ENCODE assay signal across 8 cellular contexts in the genomic region with DNA sequence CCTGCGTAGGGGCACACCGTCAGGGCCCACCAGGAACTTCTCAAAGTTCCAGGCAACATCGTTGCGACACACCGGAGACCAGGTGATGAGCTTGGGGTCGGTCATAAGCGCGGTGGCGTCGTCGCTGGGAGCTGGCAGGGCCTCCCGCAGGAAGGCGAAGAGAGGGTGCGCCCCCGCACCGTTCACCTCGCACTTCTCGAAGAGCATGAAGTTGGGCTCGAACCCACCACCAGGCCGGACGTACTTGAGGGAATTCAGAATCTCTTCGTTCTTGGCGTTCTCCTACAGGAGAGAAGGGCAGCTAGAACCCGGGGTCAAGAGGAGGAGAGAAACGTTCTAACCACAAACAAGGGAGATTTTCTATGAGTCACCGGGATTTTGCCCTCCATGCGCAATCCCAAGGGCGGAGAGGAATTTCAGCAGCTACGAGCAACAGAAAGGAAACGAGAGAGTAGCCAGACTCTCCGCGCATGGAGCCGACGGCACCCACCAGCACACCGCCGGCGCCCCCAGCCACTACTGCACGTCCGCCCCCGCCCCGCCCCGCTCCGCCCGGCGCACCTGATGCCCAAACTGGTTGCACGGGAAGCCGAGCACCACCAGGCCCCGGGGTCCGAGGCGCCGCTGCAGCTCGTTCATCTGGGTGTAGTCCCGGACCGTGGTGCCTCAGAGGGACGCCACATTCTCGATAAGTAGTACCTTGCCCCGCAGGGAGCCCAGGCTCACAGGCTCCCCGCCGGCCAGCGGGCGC. TPM values are rescaled to one million over a fixed set of nuclear protein-coding genes. Genes with fewer than 3 reads are reported as not detected.
DNase-seq lines count a peak whose midpoint lies in the region; ATAC-seq, FAIRE-seq and TF ChIP-seq lines count a peak whose summit lies in the region.

No MANE protein-coding gene starts in this region.

- CTCF ChIA-PET in HEK293T (lab: Yijun Ruan, JAX) = interaction anchor here (0.8 kb wide), 1 partner anchor 18 kb away, joined by 5 read pairs; the partner anchor contains the start of gene USP4

- no peak for FAIRE-seq in urothelium cell line (lab: Jason Lieb, UNC)

- no peaks in the 10 kb centered on the region for H3K27me3 ChIP-seq in foreskin keratinocyte

- DNase-seq in EH (ENCODE audit: low read depth) = peak; percentile 95
- peak; percentile 29 for DNase-seq in HEK293T (ENCODE audit: extremely low spot score)
- peak; percentile 19 for DNase-seq in OCI-M1 (lab: John Stamatoyannopoulos, UW)
- DNase-seq in activated gamma-delta T cell treated with anti-CD3 and anti-CD28 coated beads, Interleukin-2, amount 50 U/mL, for 16 hours (ENCODE audit: low read depth) = peak; percentile 20
- peak; percentile 66 to 82 for DNase-seq in foreskin keratinocyte
- DNase-seq in non-pigmented ciliary epithelial cell (ENCODE audit: low read depth) = peak; percentile 70
- DNase-seq in urothelium cell line (ENCODE audit: low spot score) = peak; percentile 44
- DNase-seq in NCI-H2107 (lab: John Stamatoyannopoulos, UW) = no peak

- POLR2A ChIA-PET in HEK293T (lab: Yijun Ruan, JAX) = interaction anchor here (0.9 to 4.8 kb wide), 3 partner anchors 18 to 87 kb away, joined by 3 to 42 read pairs (median 14); partner anchors contain the start of gene USP4

- peak; percentile 54 for ATAC-seq in foreskin keratinocyte

- peak overlapping the region; percentile 74 for H3K27ac ChIP-seq in foreskin keratinocyte

- peaks cover 17% of the 10 kb centered on the region for H3K4me1 ChIP-seq in foreskin keratinocyte

- TF ChIP-seq CTCF in foreskin keratinocyte (conservative IDR thresholded peaks at IDR 0.05) = no peak

TF ChIP-seq in HEK293T, 16 proteins besides CTCF, POLR2A, EP300 and RAD21:
- TF ChIP-seq NFRKB (IDR thresholded peaks at IDR 0.05) (no peak), FOXA1 (IDR thresholded peaks at IDR 0.05) (no peak), HDGF (IDR thresholded peaks at IDR 0.05; ENCODE audit: borderline replicate concordance) (no peak), FOXK2 (IDR thresholded peaks at IDR 0.05) (no peak), L3MBTL2 (conservative IDR thresholded peaks at IDR 0.05) (peak; percentile 26), SUZ12 (IDR thresholded peaks at IDR 0.05) (no peak), FOXM1 (IDR thresholded peaks at IDR 0.05; ENCODE audit: borderline replicate concordance) (no peak)

RNA-seq across cellular contexts. Expression of gene GPX1, which starts 0.5 kb away (rescaled TPM):
- total RNA-seq in foreskin keratinocyte = 452 and 487 TPM in 2 replicates
- polyA plus RNA-seq in foreskin keratinocyte = 748 and 774 TPM in 2 replicates

RNA-seq across cellular contexts. Expression of gene USP4, which starts 17.8 kb away (rescaled TPM):
- 32.0 and 32.8 TPM in 2 replicates for total RNA-seq in foreskin keratinocyte
- 19.5 and 21.7 TPM in 2 replicates for polyA plus RNA-seq in foreskin keratinocyte

RNA-seq across cellular contexts. Expression of gene RHOA, which starts 54.1 kb away (rescaled TPM):
- total RNA-seq in foreskin keratinocyte = 439 and 458 TPM in 2 replicates
- 381 and 403 TPM in 2 replicates for polyA plus RNA-seq in foreskin keratinocyte

RNA-seq across cellular contexts. Expression of gene TCTA, which starts 54.6 kb away (rescaled TPM):
- 9.9 and 10.6 TPM in 2 replicates for total RNA-seq in foreskin keratinocyte
- polyA plus RNA-seq in foreskin keratinocyte = 12.9 and 14.0 TPM in 2 replicates
